In genomic region chr15:74315626-74316025, GRCh38 we compare ENCODE assay signal across 10 cellular contexts. TPM values are rescaled to one million over a fixed set of nuclear protein-coding genes. Genes with fewer than 3 reads are reported as not detected.
A peak's percentile ranks its signal among the peaks of the same experiment; 100 is the strongest.
DNase-seq lines count a peak whose midpoint lies in the region; ATAC-seq and TF ChIP-seq lines count a peak whose summit lies in the region.
"Had no signal": no experiment of that assay in that cellular context is flagged by ENCODE, and none has a peak within 500 bp of the region (broad histone marks: within the 10 kb centered on the region; RNA-seq: fewer than 3 reads in every experiment).

No MANE protein-coding gene starts in this region.

- H3K4me1 Mint-ChIP-seq in progenitor cell of endocrine pancreas (ENCODE audit: low read depth): peaks cover 28% of the 10 kb centered on the region

- DNase-seq in CMK (ENCODE audit: low read depth): peak; percentile 99
- peak; percentile 11 for DNase-seq in SKM-1 (lab: John Stamatoyannopoulos, UW; ENCODE audit: unreplicated experiment)
- DNase-seq in right atrium auricular region (ENCODE audit: low spot score): no peak
- DNase-seq in progenitor cell of endocrine pancreas (ENCODE audit: low spot score, unreplicated experiment): no peak
- DNase-seq in cerebellar nuclear complex (lab: John Stamatoyannopoulos, UW): no peak
- no peak for DNase-seq in HuH-7 (ENCODE audit: low spot score)
- DNase-seq: DND-41 had no signal

- no peaks in the 10 kb centered on the region for H3K36me3 ChIP-seq in right atrium auricular region

- no peak overlapping the region for H3K4me3 ChIP-seq in right atrium auricular region

- no peaks in the 10 kb centered on the region for H3K36me3 Mint-ChIP-seq in progenitor cell of endocrine pancreas (ENCODE audit: insufficient read depth)

- TF ChIP-seq CTCF in right atrium auricular region (IDR thresholded peaks at IDR 0.05) (no peak), progenitor cell of endocrine pancreas (IDR thresholded peaks at IDR 0.05; ENCODE audit: unreplicated experiment) (no peak)

- no peak overlapping the region for H3K27ac Mint-ChIP-seq in progenitor cell of endocrine pancreas

- no peaks in the 10 kb centered on the region for H3K27me3 ChIP-seq in right atrium auricular region

- H3K9me3 Mint-ChIP-seq in progenitor cell of endocrine pancreas (ENCODE audit: low read depth): no peaks in the 10 kb centered on the region

- no peaks in the 10 kb centered on the region for H3K9me3 ChIP-seq in right atrium auricular region

- peaks cover 28% of the 10 kb centered on the region for H3K27me3 Mint-ChIP-seq in progenitor cell of endocrine pancreas

- peak; percentile 80 for ATAC-seq in GM19438 (IDR thresholded peaks at IDR 0.05; ENCODE audit: low read depth, unreplicated experiment)
- ATAC-seq in HG03280 (IDR thresholded peaks at IDR 0.05; ENCODE audit: unreplicated experiment): no peak

- H3K27ac ChIP-seq in right atrium auricular region: peak overlapping the region; percentile 35 to 83

- peaks cover 0 to 62% of the 10 kb centered on the region in 2 donors for H3K4me1 ChIP-seq in right atrium auricular region

- H3K4me3 Mint-ChIP-seq in progenitor cell of endocrine pancreas (ENCODE audit: low read depth): no peak overlapping the region

RNA-seq across cellular contexts. Expression of gene CYP11A1, which starts 51.8 kb away (rescaled TPM):
- total RNA-seq in right atrium auricular region (1 to 10 TPM in 1 of 2 donors, under 1 TPM in 1; 0.71 to 1.0 TPM), progenitor cell of endocrine pancreas (1.6 and 2.0 TPM in 2 replicates)
- total RNA-seq: NCI-H460 had no signal

Comparison
In these comparisons a context has a peak if more than half of its experiments do, and no peak if none do; other contexts are left out.
1. DNase-seq: peak in CMK (single experiment) and SKM-1 (single experiment); none in right atrium auricular region (single experiment), progenitor cell of endocrine pancreas (single experiment), cerebellar nuclear complex (0 of 2) and HuH-7 (single experiment).